ENCODE assay signal across 14 cellular contexts in the genomic region with DNA sequence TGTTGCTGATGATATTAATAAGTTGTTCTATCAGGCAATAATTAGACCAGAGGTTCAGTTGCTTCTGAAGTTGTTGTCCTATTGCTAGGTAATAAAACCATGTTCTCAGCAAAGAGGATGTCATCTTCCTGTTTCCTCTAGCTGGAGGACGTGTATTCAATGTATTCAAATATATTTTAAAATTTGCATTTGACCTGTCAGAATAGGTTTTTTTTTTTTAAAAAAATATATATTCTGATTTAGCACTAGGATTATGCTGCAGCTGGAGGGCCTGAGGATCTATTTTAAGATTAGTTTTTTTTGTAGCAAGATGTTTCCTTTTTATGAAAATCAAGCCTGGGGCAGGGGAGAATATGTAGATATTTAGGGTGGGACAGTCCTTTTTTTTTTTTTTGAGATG.
"Had no signal": no experiment of that assay in that cellular context is flagged by ENCODE, and none has a peak within 500 bp of the region (broad histone marks: within the 10 kb centered on the region; RNA-seq: fewer than 3 reads in every experiment).

No MANE protein-coding gene starts in this region.

- H3K36me3 ChIP-seq: adrenal gland, neutrophil, suprapubic skin had no signal

- H3K27me3 ChIP-seq: adrenal gland, neutrophil, suprapubic skin had no signal

- H3K4me3 ChIP-seq: adrenal gland, suprapubic skin had no signal

- DNase-seq: activated naive CD4-positive, alpha-beta T cell treated with anti-CD3 and anti-CD28 coated beads, Interleukin-2, amount 50 U/mL, for 16 hours; central memory CD4-positive, alpha-beta T cell; cortex of kidney; erythroblast; hippocampal formation; midbrain; naive thymus-derived CD4-positive, alpha-beta T cell; posterior cingulate gyrus; stimulated activated CD4-positive, alpha-beta T cell treated with anti-CD3 and anti-CD28 coated beads, Interleukin-1b, Interleukin-23, amount 100 ng/mL, for 48 hours; stimulated activated naive CD8-positive, alpha-beta T cell treated with anti-CD3 and anti-CD28 coated beads, Interleukin-15, Interleukin-2, amounts not matched to agents 100 U/mL and 50 U/mL, for 24 hours had no signal

- H3K9me3 ChIP-seq: adrenal gland, neutrophil, suprapubic skin had no signal

- H3K4me3 Mint-ChIP-seq: type B pancreatic cell had no signal

- H3K27me3 Mint-ChIP-seq: naive thymus-derived CD4-positive, alpha-beta T cell; type B pancreatic cell had no signal

- ATAC-seq: naive thymus-derived CD4-positive, alpha-beta T cell; stimulated activated naive CD8-positive, alpha-beta T cell treated with anti-CD3 and anti-CD28 coated beads, Interleukin-15, Interleukin-2, amounts not matched to agents 100 U/mL and 50 U/mL, for 24 hours had no signal

- H3K27ac ChIP-seq: neutrophil, suprapubic skin had no signal

- H3K27ac Mint-ChIP-seq: type B pancreatic cell had no signal
